8 cellular contexts compared by ENCODE assay signal in genomic region chr17:79834575-79835469, GRCh38. TPM values are rescaled to one million over a fixed set of nuclear protein-coding genes. Genes with fewer than 3 reads are reported as not detected.
DNase-seq lines count a peak whose midpoint lies in the region; ATAC-seq and TF ChIP-seq lines count a peak whose summit lies in the region.

No MANE protein-coding gene starts in this region.

- H3K27me3 Mint-ChIP-seq in activated naive CD4-positive, alpha-beta T cell treated with anti-CD3 and anti-CD28 coated beads for 36 hours (ENCODE audit: low read depth), result peaks cover under 1% of the 10 kb centered on the region

- H3K4me3 ChIP-seq in AG09309 (ENCODE audit: control insufficient read depth, low read depth, low read length) (no peak overlapping the region), H7 (ENCODE audit: insufficient read depth, low read depth, low read length) (no peak overlapping the region)

- intact Hi-C loops in activated naive CD4-positive, alpha-beta T cell treated with anti-CD3 and anti-CD28 coated beads for 36 hours (cut with micrococcal nuclease), result no loop called here

- H3K4me3 Mint-ChIP-seq in activated naive CD4-positive, alpha-beta T cell treated with anti-CD3 and anti-CD28 coated beads for 36 hours, result no peak overlapping the region

- H3K36me3 ChIP-seq in H7 (replicated peaks; ENCODE audit: control insufficient read depth, insufficient read depth, low read length), result no peaks in the 10 kb centered on the region

- no peaks in the 10 kb centered on the region for H3K9me3 Mint-ChIP-seq in activated naive CD4-positive, alpha-beta T cell treated with anti-CD3 and anti-CD28 coated beads for 36 hours

- ATAC-seq in left lobe of liver, result no peak

- peak; percentile 66 for TF ChIP-seq CTCF in AG09309 (IDR thresholded peaks at IDR 0.05; ENCODE audit: control insufficient read depth, insufficient read depth, low read depth, low read length, missing control alignments)

- peaks cover 34% of the 10 kb centered on the region for H3K4me1 Mint-ChIP-seq in activated naive CD4-positive, alpha-beta T cell treated with anti-CD3 and anti-CD28 coated beads for 36 hours (ENCODE audit: low read depth)

- CTCF ChIA-PET in activated naive CD4-positive, alpha-beta T cell treated with anti-CD3 and anti-CD28 coated beads for 36 hours (lab: Charles Lee), result interaction anchor here (0.6 to 1.9 kb wide), 11 partner anchors 8 to 789 kb away, joined by 3 to 14 read pairs (median 4); no protein-coding TSS in a partner anchor

- peaks cover 21% of the 10 kb centered on the region for H3K36me3 Mint-ChIP-seq in activated naive CD4-positive, alpha-beta T cell treated with anti-CD3 and anti-CD28 coated beads for 36 hours (ENCODE audit: low read depth)

- H3K27me3 ChIP-seq in H7 (ENCODE audit: control insufficient read depth, insufficient read depth, low read length), result peaks cover 85% of the 10 kb centered on the region

- DNase-seq in AG09309 (ENCODE audit: low read depth) (no peak), H7 (peak; percentile 94), left lobe of liver (ENCODE audit: low spot score) (peak; percentile 67), NCI-H187 treated with DMSO at 0.1 percent for 48 hours (lab: John Stamatoyannopoulos, UW) (no peak), cerebellar cortex (ENCODE audit: low spot score) (no peak), NCI-H748 (lab: John Stamatoyannopoulos, UW; ENCODE audit: unreplicated experiment) (no peak), NCI-H524 treated with DMSO at 0.1 percent for 48 hours (lab: John Stamatoyannopoulos, UW) (no peak)
- peak; percentile 47 for DNase-seq in activated naive CD4-positive, alpha-beta T cell treated with anti-CD3 and anti-CD28 coated beads for 36 hours

- no peak overlapping the region for H3K27ac Mint-ChIP-seq in activated naive CD4-positive, alpha-beta T cell treated with anti-CD3 and anti-CD28 coated beads for 36 hours

RNA-seq across cellular contexts. Expression of gene CBX4, which starts 4.4 kb away (rescaled TPM):
- total RNA-seq in H7 (2014; rRNA removed; shearing (Covaris generic)), result 6.4 and 6.6 TPM in 2 replicates
- 10 to 100 TPM; 22.7 to 26.3 TPM for total RNA-seq in activated naive CD4-positive, alpha-beta T cell treated with anti-CD3 and anti-CD28 coated beads for 36 hours
- 14.8 TPM for total RNA-seq in left lobe of liver

RNA-seq across cellular contexts. Expression of gene CBX8, which starts 37.9 kb away (rescaled TPM):
- 1.4 and 1.9 TPM in 2 replicates for total RNA-seq in H7 (2014; rRNA removed; shearing (Covaris generic))
- 1 to 10 TPM; 3.8 to 3.9 TPM for total RNA-seq in activated naive CD4-positive, alpha-beta T cell treated with anti-CD3 and anti-CD28 coated beads for 36 hours
- 3.7 TPM for total RNA-seq in left lobe of liver

RNA-seq across cellular contexts. Expression of gene CBX2, which starts 56.9 kb away (rescaled TPM):
- total RNA-seq in H7 (2014; rRNA removed; shearing (Covaris generic)), result 89.1 and 97.4 TPM in 2 replicates
- total RNA-seq in activated naive CD4-positive, alpha-beta T cell treated with anti-CD3 and anti-CD28 coated beads for 36 hours, result 1 to 10 TPM; 5.2 to 5.8 TPM
- total RNA-seq in left lobe of liver, result 0.75 TPM

Comparison
In these comparisons a context has a peak if more than half of its experiments do, and no peak if none do; other contexts are left out.
1. DNase-seq: peak in H7 (single experiment), activated naive CD4-positive, alpha-beta T cell treated with anti-CD3 and anti-CD28 coated beads for 36 hours (single experiment) and left lobe of liver (single experiment); none in AG09309 (single experiment), NCI-H187 treated with DMSO at 0.1 percent for 48 hours (single experiment), cerebellar cortex (single experiment), NCI-H748 (single experiment) and NCI-H524 treated with DMSO at 0.1 percent for 48 hours (single experiment).
2. RNA of gene CBX2, which starts 56.9 kb away (total RNA-seq): 89.1 to 97.4 TPM in H7; 5.2 to 5.8 TPM in activated naive CD4-positive, alpha-beta T cell treated with anti-CD3 and anti-CD28 coated beads for 36 hours and 0.75 TPM in left lobe of liver (single experiment); every median in the first group is over 10 times any median in the second.